In the genomic region with DNA sequence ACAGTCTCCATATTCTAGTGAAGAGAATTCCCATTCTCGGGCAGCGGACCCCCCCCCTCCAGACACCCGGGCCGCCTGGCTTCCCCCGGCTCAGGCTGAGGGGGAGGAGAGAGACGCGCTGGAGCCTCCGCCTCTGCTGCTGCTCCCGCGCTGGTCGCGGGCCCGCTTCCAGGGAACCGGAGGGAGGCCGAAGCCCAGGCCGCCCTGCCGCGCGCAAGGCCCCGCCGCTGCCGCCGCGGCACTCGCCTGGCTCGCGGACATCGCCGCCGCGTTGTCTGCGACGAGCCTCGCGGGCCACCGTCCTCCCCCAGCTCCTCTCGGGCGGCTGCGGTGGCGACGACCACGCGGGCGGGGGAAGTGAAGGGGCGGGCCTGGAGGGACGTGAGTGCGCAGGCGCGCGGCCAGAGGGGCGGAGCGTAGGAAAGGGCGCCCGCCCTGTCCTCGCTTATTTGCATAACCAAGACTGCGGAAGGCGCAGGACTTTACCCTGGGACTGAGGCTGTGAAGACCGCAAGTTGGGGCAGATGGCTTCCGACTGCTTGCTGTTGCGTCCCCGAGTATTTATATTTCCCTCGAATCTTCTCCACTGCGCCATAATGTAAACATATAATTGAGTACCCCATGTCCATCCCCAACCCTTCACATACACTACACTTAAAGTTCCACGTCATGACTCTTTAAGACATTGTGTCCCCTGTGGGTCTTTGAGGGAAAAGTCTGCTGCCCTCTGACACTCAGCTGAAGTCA, we compare ENCODE assay signal across 1 cellular context.
TF ChIP-seq lines count a peak whose summit lies in the region.

A gene with protein sequence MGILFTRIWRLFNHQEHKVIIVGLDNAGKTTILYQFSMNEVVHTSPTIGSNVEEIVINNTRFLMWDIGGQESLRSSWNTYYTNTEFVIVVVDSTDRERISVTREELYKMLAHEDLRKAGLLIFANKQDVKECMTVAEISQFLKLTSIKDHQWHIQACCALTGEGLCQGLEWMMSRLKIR (minus strand): TSS at position 279 of the 747 bp plus-strand sequence. CDS start 245 bp downstream, at position 34.

TF ChIP-seq in HepG2, 621 proteins besides CTCF, POLR2A, EP300 and RAD21 (continued from another document and continues in another):
- TF ChIP-seq ZNF318 (CRISPR knock-in tag; IDR thresholded peaks at IDR 0.05), result no peak; the same call in none of the 2 replicates
- TF ChIP-seq SUZ12 (IDR thresholded peaks at IDR 0.05; ENCODE audit: low read depth, low read length), result no peak
- peak; percentile 31; the same call in 1 of the 2 replicates for TF ChIP-seq ZNF414 (CRISPR knock-in tag; IDR thresholded peaks at IDR 0.05)
- 0 out of 2 replicates have a peak, but pooled peaks have one; percentile 46 for TF ChIP-seq REXO4 (CRISPR knock-in tag; IDR thresholded peaks at IDR 0.05; ENCODE audit: borderline replicate concordance)
- TF ChIP-seq ZNF382 (CRISPR knock-in tag; IDR thresholded peaks at IDR 0.05; ENCODE audit: borderline replicate concordance), result no peak
- TF ChIP-seq MAFG (CRISPR knock-in tag; IDR thresholded peaks at IDR 0.05), result no peak
- peak; percentile 97 for TF ChIP-seq ZNF546 (CRISPR knock-in tag; conservative IDR thresholded peaks at IDR 0.05)
- TF ChIP-seq ZNF619 (CRISPR knock-in tag; IDR thresholded peaks at IDR 0.05), result no peak
- 0 out of 2 replicates have a peak, but pooled peaks have one; percentile 1 for TF ChIP-seq ZBED4 (CRISPR knock-in tag; IDR thresholded peaks at IDR 0.05; ENCODE audit: borderline replicate concordance)
- TF ChIP-seq, protein P1, sequence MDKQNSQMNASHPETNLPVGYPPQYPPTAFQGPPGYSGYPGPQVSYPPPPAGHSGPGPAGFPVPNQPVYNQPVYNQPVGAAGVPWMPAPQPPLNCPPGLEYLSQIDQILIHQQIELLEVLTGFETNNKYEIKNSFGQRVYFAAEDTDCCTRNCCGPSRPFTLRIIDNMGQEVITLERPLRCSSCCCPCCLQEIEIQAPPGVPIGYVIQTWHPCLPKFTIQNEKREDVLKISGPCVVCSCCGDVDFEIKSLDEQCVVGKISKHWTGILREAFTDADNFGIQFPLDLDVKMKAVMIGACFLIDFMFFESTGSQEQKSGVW (CRISPR knock-in tag; IDR thresholded peaks at IDR 0.05; ENCODE audit: borderline replicate concordance), result no peak
- no peak for TF ChIP-seq ZNF496 (CRISPR knock-in tag; IDR thresholded peaks at IDR 0.05; ENCODE audit: insufficient replicate concordance)
- TF ChIP-seq ZNF597 (CRISPR knock-in tag; IDR thresholded peaks at IDR 0.05), result no peak
- no peak for TF ChIP-seq CC2D1A (CRISPR knock-in tag; IDR thresholded peaks at IDR 0.05)
- TF ChIP-seq MIER3 (CRISPR knock-in tag; IDR thresholded peaks at IDR 0.05; ENCODE audit: borderline replicate concordance), result peak; percentile 79; the same call in 1 of the 2 replicates
- TF ChIP-seq KLF15 (CRISPR knock-in tag; IDR thresholded peaks at IDR 0.05; ENCODE audit: borderline replicate concordance), result peak; percentile 64; the same call in 1 of the 2 replicates
- no peak for TF ChIP-seq ZKSCAN5 (CRISPR knock-in tag; IDR thresholded peaks at IDR 0.05)
- peak; percentile 80 for TF ChIP-seq ZNF124 (CRISPR knock-in tag; IDR thresholded peaks at IDR 0.05)
- TF ChIP-seq RBAK (CRISPR knock-in tag; IDR thresholded peaks at IDR 0.05), result 0 out of 2 replicates have a peak, but pooled peaks have one; percentile 56
- TF ChIP-seq, protein P2, sequence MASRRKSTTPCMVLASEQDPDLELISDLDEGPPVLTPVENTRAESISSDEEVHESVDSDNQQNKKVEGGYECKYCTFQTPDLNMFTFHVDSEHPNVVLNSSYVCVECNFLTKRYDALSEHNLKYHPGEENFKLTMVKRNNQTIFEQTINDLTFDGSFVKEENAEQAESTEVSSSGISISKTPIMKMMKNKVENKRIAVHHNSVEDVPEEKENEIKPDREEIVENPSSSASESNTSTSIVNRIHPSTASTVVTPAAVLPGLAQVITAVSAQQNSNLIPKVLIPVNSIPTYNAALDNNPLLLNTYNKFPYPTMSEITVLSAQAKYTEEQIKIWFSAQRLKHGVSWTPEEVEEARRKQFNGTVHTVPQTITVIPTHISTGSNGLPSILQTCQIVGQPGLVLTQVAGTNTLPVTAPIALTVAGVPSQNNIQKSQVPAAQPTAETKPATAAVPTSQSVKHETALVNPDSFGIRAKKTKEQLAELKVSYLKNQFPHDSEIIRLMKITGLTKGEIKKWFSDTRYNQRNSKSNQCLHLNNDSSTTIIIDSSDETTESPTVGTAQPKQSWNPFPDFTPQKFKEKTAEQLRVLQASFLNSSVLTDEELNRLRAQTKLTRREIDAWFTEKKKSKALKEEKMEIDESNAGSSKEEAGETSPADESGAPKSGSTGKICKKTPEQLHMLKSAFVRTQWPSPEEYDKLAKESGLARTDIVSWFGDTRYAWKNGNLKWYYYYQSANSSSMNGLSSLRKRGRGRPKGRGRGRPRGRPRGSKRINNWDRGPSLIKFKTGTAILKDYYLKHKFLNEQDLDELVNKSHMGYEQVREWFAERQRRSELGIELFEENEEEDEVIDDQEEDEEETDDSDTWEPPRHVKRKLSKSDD (CRISPR knock-in tag; IDR thresholded peaks at IDR 0.05; ENCODE audit: low read depth), result no peak
- no peak for TF ChIP-seq CBX2 (IDR thresholded peaks at IDR 0.05; ENCODE audit: low read depth, low read length)
- TF ChIP-seq CBX2 (CRISPR knock-in tag; IDR thresholded peaks at IDR 0.05; ENCODE audit: low read depth), result no peak
- TF ChIP-seq, protein P3, sequence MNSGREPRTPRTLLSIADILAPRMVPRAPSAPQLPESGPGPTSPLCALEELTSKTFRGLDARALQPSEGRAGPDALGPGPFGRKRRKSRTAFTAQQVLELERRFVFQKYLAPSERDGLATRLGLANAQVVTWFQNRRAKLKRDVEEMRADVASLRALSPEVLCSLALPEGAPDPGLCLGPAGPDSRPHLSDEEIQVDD (CRISPR knock-in tag; IDR thresholded peaks at IDR 0.05; ENCODE audit: borderline replicate concordance), result peak; percentile 68; the same call in 1 of the 2 replicates
- TF ChIP-seq ZSCAN21 (CRISPR knock-in tag; IDR thresholded peaks at IDR 0.05; ENCODE audit: borderline replicate concordance), result peak; percentile 97; the same call in 1 of the 2 replicates
- TF ChIP-seq NFYB (CRISPR knock-in tag; IDR thresholded peaks at IDR 0.05), result no peak
- TF ChIP-seq SRF (IDR thresholded peaks at IDR 0.05; ENCODE audit: low read depth, low read length), result peak; percentile 17; the same call in 1 of the 2 replicates
- peak; percentile 85 for TF ChIP-seq SP140L (CRISPR knock-in tag; IDR thresholded peaks at IDR 0.05; ENCODE audit: borderline replicate concordance)
- TF ChIP-seq ZC3H13 (CRISPR knock-in tag; IDR thresholded peaks at IDR 0.05), result 0 out of 2 replicates have a peak, but pooled peaks have one; percentile 59
- TF ChIP-seq ZNF343 (CRISPR knock-in tag; IDR thresholded peaks at IDR 0.05), result no peak
- TF ChIP-seq RFXANK (CRISPR knock-in tag; IDR thresholded peaks at IDR 0.05), result peak; percentile 64; the same call in 1 of the 2 replicates
